ENCODE assay signal across 8 cellular contexts in genomic region chrX:14027511-14028019, GRCh38. TPM values are rescaled to one million over a fixed set of nuclear protein-coding genes. Genes with fewer than 3 reads are reported as not detected.
A peak's percentile ranks its signal among the peaks of the same experiment; 100 is the strongest.
DNase-seq lines count a peak whose midpoint lies in the region; ATAC-seq and TF ChIP-seq lines count a peak whose summit lies in the region.

No MANE protein-coding gene starts in this region.

- dilution Hi-C loops in IMR-90 (cut with HindIII; ENCODE audit: low sequenced_read_pairs, unreplicated experiment): no loop called here

- H3K9me1 ChIP-seq in IMR-90 (ENCODE audit: insufficient read depth, low read length): peaks cover 4% of the 10 kb centered on the region

- no peak for TF ChIP-seq POLR2A in IMR-90 (IDR thresholded peaks at IDR 0.05; ENCODE audit: low read depth, low read length)

- no peaks in the 10 kb centered on the region for H3K9me3 Mint-ChIP-seq in MCF 10A (ENCODE audit: unreplicated experiment)
- H3K9me3 Mint-ChIP-seq in chondrocyte (ENCODE audit: low read depth): no peaks in the 10 kb centered on the region
- no peaks in the 10 kb centered on the region for H3K9me3 Mint-ChIP-seq in WTC11

- H2BK5ac ChIP-seq in IMR-90 (ENCODE audit: low read depth, low read length, poor library complexity, severe bottlenecking): no peak overlapping the region

- POLR2A ChIA-PET in IMR-90 (lab: Charles Lee; ENCODE audit: unreplicated experiment) (no interaction called here), MCF 10A (lab: Yijun Ruan, JAX) (interaction anchor here (0.8 to 5.2 kb wide), 16 partner anchors 11 to 292 kb away, joined by 3 to 63 read pairs (median 18); partner anchors contain the start of genes OFD1 and TRAPPC2), WTC11 (lab: Charles Lee) (no interaction called here)

- H3K14ac ChIP-seq in IMR-90 (replicated peaks; ENCODE audit: low read depth, low read length): no peak overlapping the region

- no peak overlapping the region for H3K27ac ChIP-seq in BLaER1 treated with 17β-estradiol and CSF1 and Interleukin-3, amounts not matched to agents 10 nM and 100 nM
- H3K27ac ChIP-seq in IMR-90 (ENCODE audit: insufficient read depth, low read length): no peak overlapping the region; the same call in 1 of the 2 replicates

- H2AK9ac ChIP-seq in IMR-90 (replicated peaks; ENCODE audit: low read depth, low read length, poor library complexity): no peak overlapping the region

- no peak overlapping the region for H3K4ac ChIP-seq in IMR-90 (ENCODE audit: low read depth, low read length)

- no peak overlapping the region for H2BK20ac ChIP-seq in IMR-90 (ENCODE audit: low read depth, low read length)

- no peak overlapping the region for H3K18ac ChIP-seq in IMR-90 (ENCODE audit: low read depth, low read length)

- no peak overlapping the region for H4K91ac ChIP-seq in IMR-90 (ENCODE audit: insufficient read depth, low read depth, low read length)

- H3K27me3 Mint-ChIP-seq in MCF 10A (ENCODE audit: insufficient read depth, unreplicated experiment) (no peaks in the 10 kb centered on the region), chondrocyte (ENCODE audit: low read depth) (no peaks in the 10 kb centered on the region), WTC11 (ENCODE audit: low read depth) (no peaks in the 10 kb centered on the region)

- in situ Hi-C loops in IMR-90 (cut with MboI; ENCODE audit: low sequenced_read_pairs): loop anchor here (5.0 to 25.0 kb wide), 4 partner anchors 263 to 1065 kb away; partner anchors contain the start of gene TCEANC

- no peaks in the 10 kb centered on the region for H3K36me3 ChIP-seq in BLaER1 treated with 17β-estradiol and CSF1 and Interleukin-3, amounts not matched to agents 10 nM and 100 nM
- H3K36me3 ChIP-seq in IMR-90 (ENCODE audit: control insufficient read depth, insufficient read depth, low read length): no peaks in the 10 kb centered on the region

- BruUV-seq in IMR-90 (replicated peaks; lab: Mats Ljungman, UMichigan): no TSS peak
- no TSS peak for BruUV-seq in MCF 10A (replicated peaks; lab: Mats Ljungman, UMichigan)

- peaks cover 95 to 100% (median 97%) of the 10 kb centered on the region in 11 experiments for H3K27me3 ChIP-seq in BLaER1 treated with 17β-estradiol and CSF1 and Interleukin-3, amounts not matched to agents 10 nM and 100 nM
- no peaks in the 10 kb centered on the region for H3K27me3 ChIP-seq in IMR-90 (ENCODE audit: control insufficient read depth, insufficient read depth, low read length)

- H3K27ac Mint-ChIP-seq in MCF 10A (ENCODE audit: low read depth, unreplicated experiment) (peak overlapping the region; percentile 86), chondrocyte (ENCODE audit: unreplicated experiment) (no peak overlapping the region), WTC11 (no peak overlapping the region)

- H2AFZ ChIP-seq in IMR-90 (replicated peaks; ENCODE audit: low read length, poor library complexity): no peak overlapping the region

- H4K20me1 ChIP-seq in BLaER1 treated with 17β-estradiol and CSF1 and Interleukin-3, amounts not matched to agents 10 nM and 100 nM: peaks cover 0 to 9% (median 0%) of the 10 kb centered on the region in 11 experiments; a peak in 6 of 22 replicates
- no peaks in the 10 kb centered on the region for H4K20me1 ChIP-seq in IMR-90 (ENCODE audit: insufficient read depth, low read length)

- H3K36me3 Mint-ChIP-seq in MCF 10A (ENCODE audit: insufficient read depth, unreplicated experiment) (no peaks in the 10 kb centered on the region), chondrocyte (ENCODE audit: low read depth) (no peaks in the 10 kb centered on the region), WTC11 (no peaks in the 10 kb centered on the region)

- no peak for TF ChIP-seq RAD21 in IMR-90 (IDR thresholded peaks at IDR 0.05; ENCODE audit: low read length)

- H3K4me1 ChIP-seq in BLaER1 treated with 17β-estradiol and CSF1 and Interleukin-3, amounts not matched to agents 10 nM and 100 nM: peaks cover 19 to 27% (median 24%) of the 10 kb centered on the region in 10 experiments
- H3K4me1 ChIP-seq in IMR-90 (ENCODE audit: control insufficient read depth, insufficient read depth, low read length): peaks cover 4% of the 10 kb centered on the region

- CTCF ChIA-PET in IMR-90 (lab: Yijun Ruan, JAX): interaction anchor here (0.7 kb wide), 1 partner anchor 521 kb away, joined by 3 read pairs; no protein-coding TSS in a partner anchor
- CTCF ChIA-PET in MCF 10A (lab: Yijun Ruan, JAX): interaction anchor here (0.7 to 3.8 kb wide), 6 partner anchors 103 to 315 kb away, joined by 3 to 24 read pairs (median 10); no protein-coding TSS in a partner anchor
- CTCF ChIA-PET in WTC11 (lab: Charles Lee): no interaction called here

- H3K4me1 Mint-ChIP-seq in MCF 10A (ENCODE audit: insufficient read depth, unreplicated experiment) (peaks cover 31% of the 10 kb centered on the region), chondrocyte (ENCODE audit: low read depth) (peaks cover 27% of the 10 kb centered on the region), WTC11 (peaks cover 33% of the 10 kb centered on the region)

- no peak overlapping the region for H3K9ac ChIP-seq in BLaER1 treated with 17β-estradiol and CSF1 and Interleukin-3, amounts not matched to agents 10 nM and 100 nM
- no peak overlapping the region for H3K9ac ChIP-seq in IMR-90 (ENCODE audit: low read depth, low read length)

- no peak for TF ChIP-seq CTCF in IMR-90 (conservative IDR thresholded peaks at IDR 0.05; ENCODE audit: low read depth, low read length)
- TF ChIP-seq CTCF in MCF 10A (IDR thresholded peaks at IDR 0.05; ENCODE audit: unreplicated experiment): no peak
- no peak for TF ChIP-seq CTCF in chondrocyte (IDR thresholded peaks at IDR 0.05)
- no peak for TF ChIP-seq CTCF in WTC11 (IDR thresholded peaks at IDR 0.05)

- peak overlapping the region; percentile 77 for H3K4me3 Mint-ChIP-seq in MCF 10A (ENCODE audit: unreplicated experiment)
- no peak overlapping the region for H3K4me3 Mint-ChIP-seq in chondrocyte (ENCODE audit: unreplicated experiment)
- H3K4me3 Mint-ChIP-seq in WTC11: no peak overlapping the region

- no peak overlapping the region for H2AK5ac ChIP-seq in IMR-90 (ENCODE audit: low read depth, low read length)

- peaks cover 5 to 13% of the 10 kb centered on the region in 2 experiments; a peak in 2 of 4 replicates for H3K79me1 ChIP-seq in IMR-90 (ENCODE audit: low read depth in 1 of 2, low read length in 2 of 2)

- H2BK15ac ChIP-seq in IMR-90 (ENCODE audit: low read depth, low read length): no peak overlapping the region

- H3K4me2 ChIP-seq in BLaER1 treated with 17β-estradiol and CSF1 and Interleukin-3, amounts not matched to agents 10 nM and 100 nM: peak overlapping the region; percentile 62 to 83 (median 70); a peak in 21 of 22 replicates
- peak overlapping the region; percentile 39; the same call in 1 of the 2 replicates for H3K4me2 ChIP-seq in IMR-90 (ENCODE audit: low read depth, low read length)

- H2BK120ac ChIP-seq in IMR-90 (ENCODE audit: low read depth, low read length): no peak overlapping the region

- no peak overlapping the region for H3K56ac ChIP-seq in IMR-90 (ENCODE audit: extremely low read depth, insufficient read depth, low read length)

- peak; percentile 47 for ATAC-seq in GM19351 (IDR thresholded peaks at IDR 0.05; ENCODE audit: unreplicated experiment)
- ATAC-seq in IMR-90 (ENCODE audit: low read depth): no peak; the same call in 1 of the 2 replicates
- ATAC-seq in sciatic nerve: peak; percentile 17
- no peak for ATAC-seq in WTC11

- H3K4me3 ChIP-seq in BLaER1 treated with 17β-estradiol and CSF1 and Interleukin-3, amounts not matched to agents 10 nM and 100 nM: no peak overlapping the region
- no peak overlapping the region for H3K4me3 ChIP-seq in IMR-90 (ENCODE audit: insufficient read depth, low read depth, low read length)

- no peak overlapping the region for H4K5ac ChIP-seq in IMR-90 (ENCODE audit: low read depth, low read length)

- no peak overlapping the region for H4K8ac ChIP-seq in IMR-90 (ENCODE audit: low read depth in 2 of 2, low read length in 2 of 2)

- no peak overlapping the region for H3K23ac ChIP-seq in IMR-90 (ENCODE audit: low read depth, low read length)

- intact Hi-C loops in IMR-90 (cut with micrococcal nuclease): no loop called here
- intact Hi-C loops in MCF 10A (cut with micrococcal nuclease): loop anchor here (1.0 to 5.0 kb wide), 2 partner anchors 90 to 128 kb away; no protein-coding TSS in a partner anchor
- intact Hi-C loops in sciatic nerve (cut with DNase I): no loop called here

- peaks cover 0 to 9% (median under 1%) of the 10 kb centered on the region in 11 experiments; a peak in 11 of 22 replicates for H3K9me3 ChIP-seq in BLaER1 treated with 17β-estradiol and CSF1 and Interleukin-3, amounts not matched to agents 10 nM and 100 nM (replicated peaks in 1 of 11)
- no peaks in the 10 kb centered on the region for H3K9me3 ChIP-seq in IMR-90 (ENCODE audit: control insufficient read depth, insufficient read depth, low read length)

- DNase-seq in IMR-90 (peak; percentile 86), MCF 10A (ENCODE audit: unreplicated experiment) (peak; percentile 70), sciatic nerve (ENCODE audit: low spot score) (no peak), chondrocyte (ENCODE audit: low spot score) (no peak), NCI-H1092 (lab: John Stamatoyannopoulos, UW) (no peak), WTC11 (ENCODE audit: low spot score) (no peak)

TF ChIP-seq in IMR-90, 13 proteins besides CTCF, POLR2A, EP300 and RAD21:
- TF ChIP-seq BHLHE40 (IDR thresholded peaks at IDR 0.05; ENCODE audit: low read depth, low read length): 0 out of 2 replicates have a peak, but pooled peaks have one; percentile 30
- peak; percentile 58 for TF ChIP-seq FOS (IDR thresholded peaks at IDR 0.05; ENCODE audit: low read depth, low read length)
- no peak for TF ChIP-seq NFE2L2 (IDR thresholded peaks at IDR 0.05; ENCODE audit: low read depth, low read length)

TF ChIP-seq in WTC11, 78 proteins besides CTCF, POLR2A, EP300 and RAD21 (continues in another document):
- TF ChIP-seq ZNF416 (CRISPR knock-in tag; IDR thresholded peaks at IDR 0.05) (no peak), USF1 (CRISPR knock-in tag; IDR thresholded peaks at IDR 0.05) (no peak)

RNA-seq across cellular contexts. Expression of gene GEMIN8, which starts 2.1 kb away (rescaled TPM):
- total RNA-seq in IMR-90 (2012; rRNA removed): 11.1 and 12.0 TPM in 2 replicates
- polyA plus RNA-seq in IMR-90 (2012; rRNA removed): 20.6 and 24.1 TPM in 2 replicates
- polyA plus RNA-seq in IMR-90 (2012; cell fraction: cytosol; rRNA removed): 19.9 and 21.5 TPM in 2 replicates
- polyA plus RNA-seq in IMR-90 (2012; cell fraction: nucleus; rRNA removed; ENCODE audit: low replicate concordance): 34.7 and 68.5 TPM in 2 replicates
- total RNA-seq in MCF 10A (2022): 24.6 and 28.2 TPM in 2 replicates
- 33.6 TPM for total RNA-seq in sciatic nerve
- total RNA-seq in chondrocyte: 12.7 to 13.0 TPM (median 12.8 TPM) in 3 replicates
- 20.6 to 22.0 TPM (median 21.1 TPM) in 3 replicates for total RNA-seq in WTC11 (2021)

Comparison
In these comparisons a context has a peak if more than half of its experiments do, and no peak if none do; other contexts are left out.
1. ATAC-seq: peak in GM19351 (single experiment) and sciatic nerve (single experiment); none in IMR-90 (single experiment) and WTC11 (single experiment).
2. DNase-seq: peak in IMR-90 (single experiment) and MCF 10A (single experiment); none in sciatic nerve (single experiment), chondrocyte (single experiment), NCI-H1092 (single experiment) and WTC11 (single experiment).